ENCODE assay signal across 8 cellular contexts in genomic region chr4:102503301-102503746, GRCh38. TPM values are rescaled to one million over a fixed set of nuclear protein-coding genes. Genes with fewer than 3 reads are reported as not detected.
DNase-seq lines count a peak whose midpoint lies in the region; ATAC-seq and TF ChIP-seq lines count a peak whose summit lies in the region.

No MANE protein-coding gene starts in this region.

- in situ Hi-C loops in Panc1 (cut with HindIII; ENCODE audit: low pct_unique_long_range_greater_than_20kb, low sequenced_read_pairs) = no loop called here

- TF ChIP-seq CTCF in Panc1 (IDR thresholded peaks at IDR 0.05) = no peak
- no peak for TF ChIP-seq CTCF in esophagus squamous epithelium (IDR thresholded peaks at IDR 0.05)

- H3K4me3 Mint-ChIP-seq in activated CD4-positive, alpha-beta T cell treated with anti-CD3 and anti-CD28 coated beads for 36 hours = peak overlapping the region; percentile 97

- H3K27ac ChIP-seq in Panc1 (ENCODE audit: low read length) (peak overlapping the region; percentile 86), esophagus squamous epithelium (peak overlapping the region in 3 of 4 donors; percentile 5 to 100 (median 99)), subcutaneous abdominal adipose tissue (ENCODE audit: low read depth, low read length) (peak overlapping the region; percentile 99)

- H3K36me3 Mint-ChIP-seq in activated CD4-positive, alpha-beta T cell treated with anti-CD3 and anti-CD28 coated beads for 36 hours (ENCODE audit: low read depth) = peaks cover 37% of the 10 kb centered on the region

- no peaks in the 10 kb centered on the region for H3K36me3 ChIP-seq in Panc1 (ENCODE audit: control insufficient read depth, insufficient read depth, low read length)
- H3K36me3 ChIP-seq in esophagus squamous epithelium = no peaks in the 10 kb centered on the region
- H3K36me3 ChIP-seq in subcutaneous abdominal adipose tissue (ENCODE audit: control insufficient read depth in 5 of 5, insufficient read depth in 5 of 5, low read length in 5 of 5) = no peaks in the 10 kb centered on the region

- peaks cover 20% of the 10 kb centered on the region for H3K4me1 ChIP-seq in Panc1 (ENCODE audit: control insufficient read depth, insufficient read depth, low read length)
- H3K4me1 ChIP-seq in esophagus squamous epithelium = peaks cover 11 to 67% (median 18%) of the 10 kb centered on the region in 3 donors
- peaks cover 0 to 61% (median 45%) of the 10 kb centered on the region in 5 donors for H3K4me1 ChIP-seq in subcutaneous abdominal adipose tissue (ENCODE audit: control insufficient read depth in 5 of 5, insufficient read depth in 5 of 5, low read length in 5 of 5)

- peak overlapping the region in 1 of 5 donors; percentile 68 for H3K9ac ChIP-seq in subcutaneous abdominal adipose tissue (ENCODE audit: low read length in 5 of 5)

- intact Hi-C loops in activated CD4-positive, alpha-beta T cell treated with anti-CD3 and anti-CD28 coated beads for 36 hours (cut with DNase I, micrococcal nuclease) = loop anchor here (2.0 to 5.0 kb wide), 8 partner anchors 13 to 1156 kb away; partner anchors contain the start of genes PPP3CA (in 1 of the 2) and SLC9B1 (in 1 of the 2)
- intact Hi-C loops in Panc1 (cut with micrococcal nuclease; ENCODE audit: unreplicated experiment) (no loop called here), esophagus squamous epithelium (cut with DNase I) (loop anchor here (5.0 kb wide), 1 partner anchor 324 kb away; the partner anchor contains the start of gene UBE2D3)

- no peaks in the 10 kb centered on the region for H3K9me3 ChIP-seq in Panc1 (ENCODE audit: control insufficient read depth, insufficient read depth, low read depth, low read length)
- H3K9me3 ChIP-seq in esophagus squamous epithelium = no peaks in the 10 kb centered on the region
- H3K9me3 ChIP-seq in subcutaneous abdominal adipose tissue (ENCODE audit: control insufficient read depth in 5 of 5, low read length in 5 of 5) = no peaks in the 10 kb centered on the region

- no peaks in the 10 kb centered on the region for H3K27me3 ChIP-seq in Panc1 (ENCODE audit: control insufficient read depth, insufficient read depth, low read length)
- no peaks in the 10 kb centered on the region for H3K27me3 ChIP-seq in esophagus squamous epithelium
- no peaks in the 10 kb centered on the region for H3K27me3 ChIP-seq in subcutaneous abdominal adipose tissue (ENCODE audit: control insufficient read depth in 5 of 5, insufficient read depth in 4 of 5, low read length in 5 of 5)

- peaks cover 41% of the 10 kb centered on the region for H3K4me1 Mint-ChIP-seq in activated CD4-positive, alpha-beta T cell treated with anti-CD3 and anti-CD28 coated beads for 36 hours

- H3K4me3 ChIP-seq in Panc1 (ENCODE audit: low read depth in 2 of 2, low read length in 2 of 2) (peak overlapping the region; percentile 79 to 92), esophagus squamous epithelium (peak overlapping the region; percentile 80 to 97 (median 96)), subcutaneous abdominal adipose tissue (ENCODE audit: low read depth in 1 of 5, low read length in 5 of 5) (peak overlapping the region; percentile 5 to 96 (median 85))

- no peak for ATAC-seq in activated CD4-positive, alpha-beta T cell treated with anti-CD3 and anti-CD28 coated beads for 36 hours
- ATAC-seq in Panc1 (no peak), HG03521 (IDR thresholded peaks at IDR 0.05; ENCODE audit: unreplicated experiment) (no peak)

- TF ChIP-seq POLR2A in esophagus squamous epithelium (IDR thresholded peaks at IDR 0.05) = no peak

- DNase-seq in activated CD4-positive, alpha-beta T cell treated with anti-CD3 and anti-CD28 coated beads for 36 hours = no peak
- DNase-seq in activated CD4-positive, alpha-beta T cell treated with anti-CD3 and anti-CD28 coated beads, Interleukin-2, amount 50 U/mL, for 4 hours = no peak
- DNase-seq in Panc1 (ENCODE audit: low read depth, low spot score) (no peak), esophagus squamous epithelium (lab: John Stamatoyannopoulos, UW) (no peak), nucleus accumbens (lab: John Stamatoyannopoulos, UW) (no peak), COLO829 (ENCODE audit: low spot score) (no peak)

- no peaks in the 10 kb centered on the region for H3K27me3 Mint-ChIP-seq in activated CD4-positive, alpha-beta T cell treated with anti-CD3 and anti-CD28 coated beads for 36 hours

- H3K9me3 Mint-ChIP-seq in activated CD4-positive, alpha-beta T cell treated with anti-CD3 and anti-CD28 coated beads for 36 hours (ENCODE audit: low read depth) = peaks cover 4% of the 10 kb centered on the region

- BruUV-seq in Panc1 (replicated peaks; lab: Mats Ljungman, UMichigan) = no TSS peak

- POLR2A ChIA-PET in activated CD4-positive, alpha-beta T cell treated with anti-CD3 and anti-CD28 coated beads for 36 hours (lab: Charles Lee) = interaction anchor here (0.5 kb wide), 2 partner anchors 8 to 15 kb away, joined by 4 to 5 read pairs; no protein-coding TSS in a partner anchor
- POLR2A ChIA-PET in Panc1 (lab: Charles Lee) = no interaction called here

- H3K27ac Mint-ChIP-seq in activated CD4-positive, alpha-beta T cell treated with anti-CD3 and anti-CD28 coated beads for 36 hours = peak overlapping the region; percentile 96

- 17% methylated on average over 3 of the region's 3 CpGs for WGBS in esophagus squamous epithelium, 2 donors

- CTCF ChIA-PET in activated CD4-positive, alpha-beta T cell treated with anti-CD3 and anti-CD28 coated beads for 36 hours (lab: Charles Lee) = interaction anchor here (0.7 to 2.1 kb wide), 5 partner anchors 8 to 58 kb away, joined by 3 to 11 read pairs (median 3); no protein-coding TSS in a partner anchor
- CTCF ChIA-PET in Panc1 (lab: Charles Lee) = no interaction called here

RNA-seq across cellular contexts. Expression of gene NFKB1, which starts 2.2 kb away (rescaled TPM):
- 100 to 1,000 TPM; 167 to 174 TPM for total RNA-seq in activated CD4-positive, alpha-beta T cell treated with anti-CD3 and anti-CD28 coated beads for 36 hours
- 29.0 TPM for total RNA-seq in Panc1 (2021; ENCODE audit: unreplicated experiment)
- 21.6 TPM for polyA plus RNA-seq in Panc1 (2012; ENCODE audit: insufficient read length)
- total RNA-seq in esophagus squamous epithelium = 10 to 100 TPM; 33.5 to 47.5 (median 41.4) TPM
